Comparison of ENCODE assay signal across 2 cellular contexts in the genomic region with DNA sequence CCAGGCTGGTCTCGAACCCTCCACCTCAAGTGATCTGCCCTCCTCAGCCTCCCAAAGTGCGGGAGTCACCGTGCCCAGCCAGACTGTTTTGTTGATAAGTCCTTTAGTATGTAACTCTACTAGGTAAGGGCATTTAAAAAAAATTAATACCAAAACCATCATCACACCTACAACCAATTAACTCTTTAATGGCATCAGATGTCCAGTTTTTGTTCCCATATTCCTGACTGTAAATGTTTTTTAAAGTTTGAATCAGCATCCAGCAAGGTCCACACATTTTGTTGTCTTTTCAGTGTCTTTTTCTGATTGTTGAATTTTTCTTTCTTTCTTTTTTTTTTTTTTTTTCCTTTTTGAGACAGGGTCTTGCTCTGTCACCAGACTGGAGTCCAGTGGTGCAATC.
A peak's percentile ranks its signal among the peaks of the same experiment; 100 is the strongest.
TF ChIP-seq lines count a peak whose summit lies in the region.

No MANE protein-coding gene starts in this region.

TF ChIP-seq in HepG2, 621 proteins besides CTCF, POLR2A, EP300 and RAD21:
- TF ChIP-seq ZNF652 (CRISPR knock-in tag; IDR thresholded peaks at IDR 0.05; ENCODE audit: borderline replicate concordance, low read depth) (peak; percentile 54; the same call in 1 of the 2 replicates), TCF7 (IDR thresholded peaks at IDR 0.05; ENCODE audit: low read depth) (no peak)
TF ChIP-seq in HepG2: peak in this region for 1.

TF ChIP-seq in GM12891, 5 proteins besides CTCF, POLR2A, EP300 and RAD21:
- TF ChIP-seq TAF1 (IDR thresholded peaks at IDR 0.05; ENCODE audit: low read depth, low read length): no peak
- no peak for TF ChIP-seq PAX5 (IDR thresholded peaks at IDR 0.05; ENCODE audit: insufficient read depth, low read length, severe bottlenecking)
- TF ChIP-seq POU2F2 (IDR thresholded peaks at IDR 0.05; ENCODE audit: low read depth, low read length): no peak
